ENCODE assay signal across 8 cellular contexts in the genomic region with DNA sequence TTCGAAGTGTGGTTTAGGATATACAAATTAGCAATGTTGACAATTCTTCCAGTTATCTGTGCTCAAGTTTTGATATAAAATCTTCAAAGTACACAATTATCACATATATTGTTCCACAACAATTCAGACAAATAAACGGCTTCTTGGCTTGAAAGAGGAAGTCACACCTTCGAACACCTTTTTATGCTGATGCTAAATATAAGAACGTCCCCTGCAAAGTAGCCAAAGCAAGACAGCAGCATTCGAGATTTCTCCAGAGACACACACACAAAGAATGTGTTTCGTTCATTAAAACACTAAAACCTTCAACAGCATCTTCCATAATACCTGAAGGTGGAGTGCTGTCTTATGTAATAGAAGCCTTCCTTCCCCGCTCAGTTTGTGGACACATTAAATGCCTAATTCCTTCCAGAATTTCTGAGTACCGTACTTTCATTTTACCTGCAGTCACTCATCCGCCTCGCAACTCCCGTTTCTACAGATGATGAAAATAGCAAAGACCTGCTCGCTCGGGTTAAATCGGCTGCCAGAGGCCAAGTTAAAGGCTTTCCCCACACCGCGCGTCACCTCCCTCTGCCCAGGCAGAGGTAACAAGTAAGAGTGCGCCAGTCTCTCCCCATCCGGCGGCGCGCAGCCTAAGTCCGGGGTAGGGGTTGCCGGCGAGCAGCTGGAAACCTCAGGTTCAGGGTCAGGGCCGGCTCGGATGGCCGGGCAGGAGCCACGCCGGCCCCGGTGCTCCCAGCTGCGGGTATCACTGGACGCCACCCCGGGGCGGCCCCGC. TPM values are rescaled to one million over a fixed set of nuclear protein-coding genes. Genes with fewer than 3 reads are reported as not detected.
DNase-seq lines count a peak whose midpoint lies in the region; ATAC-seq and TF ChIP-seq lines count a peak whose summit lies in the region.

No MANE protein-coding gene starts in this region.

- TF ChIP-seq CTCF in KMS-11 (conservative IDR thresholded peaks at IDR 0.05; ENCODE audit: low read depth, low read length) = no peak

- peak overlapping the region in 1 of 2 experiments; percentile 94 for H3K23ac ChIP-seq in mesenchymal stem cell (ENCODE audit: low read length in 2 of 2)

- H3K4me3 Mint-ChIP-seq in activated CD4-positive, alpha-beta T cell treated with anti-CD3 and anti-CD28 coated beads for 36 hours = peak overlapping the region; percentile 83

- peak; percentile 51 for DNase-seq in EH (ENCODE audit: low read depth)
- peak; percentile 78 for DNase-seq in activated CD4-positive, alpha-beta T cell treated with anti-CD3 and anti-CD28 coated beads for 36 hours
- DNase-seq in effector memory CD4-positive, alpha-beta T cell = no peak
- peak; percentile 57 for DNase-seq in mesenchymal stem cell
- DNase-seq in stimulated activated CD8-positive, alpha-beta memory T cell treated with anti-CD3 and anti-CD28 coated beads, Interleukin-7, amount 100 ng/mL, for 48 hours (ENCODE audit: extremely low read depth in 1 of 2, low read depth in 1 of 2) = peak; percentile 10 to 29

- intact Hi-C loops in activated CD4-positive, alpha-beta T cell treated with anti-CD3 and anti-CD28 coated beads for 36 hours (cut with DNase I, micrococcal nuclease) = loop anchor here in 1 of 2 experiments (1.0 to 5.0 kb wide), 2 partner anchors 12 to 81 kb away; partner anchors contain the start of gene MRPL44

- peak overlapping the region; percentile 12; the same call in 1 of the 2 replicates for H3K9ac ChIP-seq in KMS-11
- peak overlapping the region; percentile 73 for H3K9ac ChIP-seq in mesenchymal stem cell (ENCODE audit: low read length)

- no peak overlapping the region for H2BK15ac ChIP-seq in mesenchymal stem cell (ENCODE audit: low read depth, poor library complexity, severe bottlenecking)

- no peaks in the 10 kb centered on the region for H3K9me3 Mint-ChIP-seq in activated CD4-positive, alpha-beta T cell treated with anti-CD3 and anti-CD28 coated beads for 36 hours (ENCODE audit: low read depth)

- peak overlapping the region; percentile 96 for H3K4me2 ChIP-seq in KMS-11
- H3K4me2 ChIP-seq in mesenchymal stem cell (ENCODE audit: low read length, poor library complexity, severe bottlenecking) = peak overlapping the region; percentile 88

- POLR2A ChIA-PET in activated CD4-positive, alpha-beta T cell treated with anti-CD3 and anti-CD28 coated beads for 36 hours (lab: Charles Lee) = interaction anchor here (0.5 kb wide), 1 partner anchor 87 kb away, joined by 7 read pairs; no protein-coding TSS in a partner anchor

- no peaks in the 10 kb centered on the region for H3K36me3 ChIP-seq in KMS-11 (ENCODE audit: insufficient read depth)
- H3K36me3 ChIP-seq in effector memory CD4-positive, alpha-beta T cell (ENCODE audit: control insufficient read depth, insufficient read depth, low read length) = no peaks in the 10 kb centered on the region
- H3K36me3 ChIP-seq in mesenchymal stem cell (ENCODE audit: control insufficient read depth in 1 of 2, insufficient read depth in 2 of 2, low read depth in 1 of 2, low read length in 2 of 2) = peaks cover 0 to 13% of the 10 kb centered on the region in 2 experiments

- peak overlapping the region; percentile 54 for H2BK120ac ChIP-seq in mesenchymal stem cell (ENCODE audit: low read depth, low read length)

- CTCF ChIA-PET in activated CD4-positive, alpha-beta T cell treated with anti-CD3 and anti-CD28 coated beads for 36 hours (lab: Charles Lee) = interaction anchor here (1.4 kb wide), 1 partner anchor 44 kb away, joined by 7 read pairs; no protein-coding TSS in a partner anchor

- peak overlapping the region; percentile 40 for H3K27ac Mint-ChIP-seq in activated CD4-positive, alpha-beta T cell treated with anti-CD3 and anti-CD28 coated beads for 36 hours

- peak overlapping the region in 1 of 2 experiments; percentile 60 for H2BK12ac ChIP-seq in mesenchymal stem cell (ENCODE audit: low read length in 2 of 2)

- ATAC-seq in GM21529 (IDR thresholded peaks at IDR 0.05; ENCODE audit: unreplicated experiment) = peak; percentile 58
- peak; percentile 70 for ATAC-seq in activated CD4-positive, alpha-beta T cell treated with anti-CD3 and anti-CD28 coated beads for 36 hours
- no peak for ATAC-seq in HG02571 (IDR thresholded peaks at IDR 0.05; ENCODE audit: unreplicated experiment)

- peak overlapping the region in 1 of 2 experiments; percentile 45 for H3K4ac ChIP-seq in mesenchymal stem cell (ENCODE audit: low read depth in 1 of 2, low read length in 2 of 2)

- no peak overlapping the region for H4K91ac ChIP-seq in mesenchymal stem cell (ENCODE audit: low read length)

- H3K27me3 Mint-ChIP-seq in activated CD4-positive, alpha-beta T cell treated with anti-CD3 and anti-CD28 coated beads for 36 hours = peaks cover 49% of the 10 kb centered on the region

- H2BK5ac ChIP-seq in mesenchymal stem cell (ENCODE audit: low read depth, low read length, poor library complexity, severe bottlenecking) = no peak overlapping the region

- no peak overlapping the region for H3K27ac ChIP-seq in KMS-11
- no peak overlapping the region for H3K27ac ChIP-seq in effector memory CD4-positive, alpha-beta T cell (ENCODE audit: insufficient read depth, low read length, poor library complexity, severe bottlenecking)
- H3K27ac ChIP-seq in mesenchymal stem cell (ENCODE audit: low read length, poor library complexity, severe bottlenecking) = no peak overlapping the region

- H3K79me1 ChIP-seq in mesenchymal stem cell (replicated peaks; ENCODE audit: low read length, poor library complexity, severe bottlenecking) = peaks cover 16% of the 10 kb centered on the region

- peak overlapping the region in 1 of 2 experiments; percentile 69 for H3K18ac ChIP-seq in mesenchymal stem cell (ENCODE audit: low read depth in 1 of 2, low read length in 2 of 2)

- H3K4me3 ChIP-seq in KMS-11 (IDR thresholded peaks at IDR 0.05; ENCODE audit: insufficient read depth, low read depth, low read length) (no peak overlapping the region), mesenchymal stem cell (ENCODE audit: insufficient read depth in 1 of 2, low read depth in 1 of 2, low read length in 2 of 2) (peak overlapping the region; percentile 86 to 87)
- H3K4me3 ChIP-seq in effector memory CD4-positive, alpha-beta T cell (ENCODE audit: insufficient read depth, low read depth, low read length, poor library complexity, severe bottlenecking) = peak overlapping the region; percentile 50

- H2AK5ac ChIP-seq in mesenchymal stem cell (ENCODE audit: low read length, severe bottlenecking) = no peak overlapping the region

- H3K4me1 Mint-ChIP-seq in activated CD4-positive, alpha-beta T cell treated with anti-CD3 and anti-CD28 coated beads for 36 hours = peaks cover 22% of the 10 kb centered on the region

- no peaks in the 10 kb centered on the region for H3K79me2 ChIP-seq in KMS-11 (ENCODE audit: insufficient read depth, low read depth)

- H3K9me3 ChIP-seq in effector memory CD4-positive, alpha-beta T cell (ENCODE audit: control insufficient read depth, low read length) = no peaks in the 10 kb centered on the region
- H3K9me3 ChIP-seq in mesenchymal stem cell (ENCODE audit: control insufficient read depth, low read length) = no peaks in the 10 kb centered on the region

- 1% methylated on average over 34 of the region's 36 CpGs for WGBS in mesenchymal stem cell

- no peak overlapping the region for H4K8ac ChIP-seq in mesenchymal stem cell (ENCODE audit: low read length)

- H2AFZ ChIP-seq in KMS-11 (ENCODE audit: low read depth) = peak overlapping the region; percentile 79
- H2AFZ ChIP-seq in mesenchymal stem cell (ENCODE audit: low read depth, low read length) = peak overlapping the region; percentile 68

- H3K14ac ChIP-seq in mesenchymal stem cell (ENCODE audit: low read length in 2 of 2) = peak overlapping the region in 1 of 2 experiments; percentile 88

- H3K36me3 Mint-ChIP-seq in activated CD4-positive, alpha-beta T cell treated with anti-CD3 and anti-CD28 coated beads for 36 hours (ENCODE audit: low read depth) = peaks cover 4% of the 10 kb centered on the region

- H3K27me3 ChIP-seq in KMS-11 (ENCODE audit: insufficient read depth, low read depth) = no peaks in the 10 kb centered on the region
- H3K27me3 ChIP-seq in effector memory CD4-positive, alpha-beta T cell (replicated peaks; ENCODE audit: control insufficient read depth, insufficient read depth, low read length, poor library complexity, severe bottlenecking) = peaks cover 11% of the 10 kb centered on the region
- H3K27me3 ChIP-seq in mesenchymal stem cell (ENCODE audit: control insufficient read depth in 1 of 2, insufficient read depth in 1 of 2, low read length in 2 of 2) = no peaks in the 10 kb centered on the region

- no peaks in the 10 kb centered on the region for H4K20me1 ChIP-seq in KMS-11 (ENCODE audit: insufficient read depth)

- H3K4me1 ChIP-seq in KMS-11 (ENCODE audit: low read depth, poor library complexity, severe bottlenecking) (peaks cover 13% of the 10 kb centered on the region), mesenchymal stem cell (ENCODE audit: control insufficient read depth, insufficient read depth, low read depth, low read length) (peaks cover 19% of the 10 kb centered on the region)
- H3K4me1 ChIP-seq in effector memory CD4-positive, alpha-beta T cell (ENCODE audit: control insufficient read depth, insufficient read depth, low read length, poor library complexity, severe bottlenecking) = peaks cover 3% of the 10 kb centered on the region

RNA-seq across cellular contexts. Expression of gene SERPINE2, which starts 0.8 kb away (rescaled TPM):
- 10 to 100 TPM; 30.9 to 46.6 TPM for total RNA-seq in activated CD4-positive, alpha-beta T cell treated with anti-CD3 and anti-CD28 coated beads for 36 hours
- polyA plus RNA-seq in mesenchymal stem cell (2013, experiment 1 of 2) = 579 TPM
- 591 TPM for polyA plus RNA-seq in mesenchymal stem cell (2013, experiment 2 of 2)

Comparison
In these comparisons a context has a peak if more than half of its experiments do, and no peak if none do; other contexts are left out.
1. DNase-seq: peak in EH (single experiment), activated CD4-positive, alpha-beta T cell treated with anti-CD3 and anti-CD28 coated beads for 36 hours (single experiment), mesenchymal stem cell (single experiment) and stimulated activated CD8-positive, alpha-beta memory T cell treated with anti-CD3 and anti-CD28 coated beads, Interleukin-7, amount 100 ng/mL, for 48 hours (2 of 2); none in effector memory CD4-positive, alpha-beta T cell (0 of 3).